10 cellular contexts compared by ENCODE assay signal in genomic region chr3:52193059-52193458, GRCh38. TPM values are rescaled to one million over a fixed set of nuclear protein-coding genes. Genes with fewer than 3 reads are reported as not detected.
DNase-seq lines count a peak whose midpoint lies in the region; ATAC-seq lines count a peak whose summit lies in the region.
"Had no signal": no experiment of that assay in that cellular context is flagged by ENCODE, and none has a peak within 500 bp of the region (broad histone marks: within the 10 kb centered on the region; RNA-seq: fewer than 3 reads in every experiment).

No MANE protein-coding gene starts in this region.

- no peak overlapping the region for H3K4me3 Mint-ChIP-seq in stimulated activated memory B cell treated with anti-CD40 and anti-IgM and Interleukin-4, amounts not matched to agents 10 μg/mL and 1 μg/mL and 100 μg/mL, for 72 hours

- H3K27me3 Mint-ChIP-seq in stimulated activated memory B cell treated with anti-CD40 and anti-IgM and Interleukin-4, amounts not matched to agents 10 μg/mL and 1 μg/mL and 100 μg/mL, for 72 hours = no peaks in the 10 kb centered on the region

- intact Hi-C loops in left ventricle myocardium superior (cut with micrococcal nuclease) = no loop called here

- no peak overlapping the region for H3K4me3 ChIP-seq in adipocyte (ENCODE audit: low read length)
- H3K4me3 ChIP-seq: tibial nerve had no signal

- H3K27ac Mint-ChIP-seq in stimulated activated memory B cell treated with anti-CD40 and anti-IgM and Interleukin-4, amounts not matched to agents 10 μg/mL and 1 μg/mL and 100 μg/mL, for 72 hours = no peak overlapping the region

- DNase-seq in NCI-H2029 (lab: John Stamatoyannopoulos, UW) (peak; percentile 35), NCI-H2029 treated with DMSO at 0.1 percent for 48 hours (lab: John Stamatoyannopoulos, UW) (no peak), adipocyte (ENCODE audit: low read depth) (peak; percentile 33), left ventricle myocardium superior (peak; percentile 75), substantia nigra (lab: John Stamatoyannopoulos, UW) (peak in 44 of 49 donors; percentile 15 to 93 (median 61)), NCI-H1105 (lab: John Stamatoyannopoulos, UW) (no peak)
- DNase-seq: activated T-cell treated with anti-CD3 and anti-CD28 coated beads, Interleukin-2, amount 50 U/mL, for 48 hours had no signal

- peaks cover 24% of the 10 kb centered on the region for H3K4me1 Mint-ChIP-seq in stimulated activated memory B cell treated with anti-CD40 and anti-IgM and Interleukin-4, amounts not matched to agents 10 μg/mL and 1 μg/mL and 100 μg/mL, for 72 hours

- peak overlapping the region; percentile 30 for H3K27ac ChIP-seq in substantia nigra (ENCODE audit: low read depth, low read length, poor library complexity, severe bottlenecking)
- H3K27ac ChIP-seq: tibial nerve had no signal

- peaks cover 52% of the 10 kb centered on the region for H3K4me1 ChIP-seq in adipocyte (ENCODE audit: control insufficient read depth, insufficient read depth, low read length)

- no peaks in the 10 kb centered on the region for H3K36me3 ChIP-seq in adipocyte (ENCODE audit: control insufficient read depth, insufficient read depth, low read length, severe bottlenecking)
- H3K36me3 ChIP-seq: tibial nerve had no signal

- no peaks in the 10 kb centered on the region for H3K9me3 ChIP-seq in adipocyte (ENCODE audit: control insufficient read depth, low read length)
- H3K9me3 ChIP-seq: tibial nerve had no signal

- no peaks in the 10 kb centered on the region for H3K36me3 Mint-ChIP-seq in stimulated activated memory B cell treated with anti-CD40 and anti-IgM and Interleukin-4, amounts not matched to agents 10 μg/mL and 1 μg/mL and 100 μg/mL, for 72 hours

- ATAC-seq in left ventricle myocardium superior (peak; percentile 9), HG03521 (IDR thresholded peaks at IDR 0.05; ENCODE audit: unreplicated experiment) (no peak)
- no peak for ATAC-seq in stimulated activated memory B cell treated with anti-CD40 and anti-IgM and Interleukin-4, amounts not matched to agents 10 μg/mL and 1 μg/mL and 100 μg/mL, for 72 hours

- H3K27me3 ChIP-seq in adipocyte (replicated peaks; ENCODE audit: control insufficient read depth, insufficient read depth, low read length) = no peaks in the 10 kb centered on the region
- H3K27me3 ChIP-seq: tibial nerve had no signal

- H3K9ac ChIP-seq in adipocyte (ENCODE audit: low read length) = no peak overlapping the region

- H3K9me3 Mint-ChIP-seq in stimulated activated memory B cell treated with anti-CD40 and anti-IgM and Interleukin-4, amounts not matched to agents 10 μg/mL and 1 μg/mL and 100 μg/mL, for 72 hours = no peaks in the 10 kb centered on the region

RNA-seq across cellular contexts. Expression of gene ALAS1, which starts 4.9 kb away (rescaled TPM):
- total RNA-seq in left ventricle myocardium superior = 166 TPM

RNA-seq across cellular contexts. Expression of gene TLR9, which starts 32.4 kb away (rescaled TPM):
- 0.17 TPM for total RNA-seq in left ventricle myocardium superior

RNA-seq across cellular contexts. Expression of gene POC1A, which starts 38.8 kb away (rescaled TPM):
- 1.5 TPM for total RNA-seq in left ventricle myocardium superior

RNA-seq across cellular contexts. Expression of gene TWF2, which starts 45.9 kb away (rescaled TPM):
- 103 TPM for total RNA-seq in left ventricle myocardium superior

RNA-seq across cellular contexts. Expression of gene PPM1M, which starts 52.5 kb away (rescaled TPM):
- 9.0 TPM for total RNA-seq in left ventricle myocardium superior

Comparison
In these comparisons a context has a peak if more than half of its experiments do, and no peak if none do; other contexts are left out.
1. DNase-seq: peak in NCI-H2029 (single experiment), adipocyte (single experiment), left ventricle myocardium superior (single experiment) and substantia nigra (44 of 49); none in NCI-H2029 treated with DMSO at 0.1 percent for 48 hours (single experiment) and NCI-H1105 (single experiment).